8 cellular contexts compared by ENCODE assay signal in the genomic region with DNA sequence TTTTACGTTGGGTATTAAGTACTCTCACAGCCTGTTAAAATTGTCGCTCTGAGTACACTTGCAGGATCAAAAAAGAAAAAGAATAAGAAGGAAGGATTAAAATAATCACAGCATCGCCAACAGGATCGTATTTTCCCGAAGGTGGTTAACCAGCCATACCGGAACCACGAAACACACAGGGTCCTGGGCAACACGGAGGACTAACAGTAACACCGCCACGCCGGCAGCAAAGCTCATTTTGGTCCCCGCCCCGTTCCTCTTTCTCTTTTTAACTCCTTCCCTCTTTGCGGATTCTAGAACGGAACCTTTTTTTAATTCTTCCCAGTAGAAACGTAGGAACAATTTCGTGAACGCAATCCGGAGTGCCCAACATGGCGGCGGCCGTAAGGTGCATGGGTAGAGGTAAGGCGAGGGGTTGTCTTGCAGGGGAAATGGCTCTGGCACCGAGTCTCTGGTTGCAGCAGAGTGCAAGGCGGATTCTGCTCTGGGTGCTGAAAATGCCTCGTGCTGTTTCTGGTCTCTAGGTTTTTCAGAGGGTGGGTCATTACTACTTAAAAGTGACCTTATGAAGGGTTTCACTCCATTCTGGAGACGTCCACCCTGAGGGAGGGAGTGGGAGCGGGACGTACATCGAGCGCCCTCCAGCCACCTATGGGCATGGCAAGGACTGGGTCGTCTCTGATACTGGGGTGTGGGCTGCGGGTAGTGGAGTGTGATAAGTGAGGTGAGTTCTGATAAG. TPM values are rescaled to one million over a fixed set of nuclear protein-coding genes. Genes with fewer than 3 reads are reported as not detected.
A peak's percentile ranks its signal among the peaks of the same experiment; 100 is the strongest.
DNase-seq lines count a peak whose midpoint lies in the region; ATAC-seq and TF ChIP-seq lines count a peak whose summit lies in the region.

A gene (plus strand): TSS at position 353 of the 739 bp plus-strand sequence. CDS start 19 bp downstream, at position 372.

- H3K27me3 ChIP-seq in left ventricle myocardium inferior (ENCODE audit: low read depth) = no peaks in the 10 kb centered on the region
- no peaks in the 10 kb centered on the region for H3K27me3 ChIP-seq in prostate gland (replicated peaks; ENCODE audit: insufficient read depth)

- peak; percentile 84 for TF ChIP-seq POLR2A in GM15510 (IDR thresholded peaks at IDR 0.05; ENCODE audit: borderline replicate concordance, extremely low read depth, insufficient read length)
- peak; percentile 64 for TF ChIP-seq POLR2A in prostate gland (IDR thresholded peaks at IDR 0.05)

- H3K4me1 ChIP-seq in left ventricle myocardium inferior = peaks cover 23% of the 10 kb centered on the region
- no peaks in the 10 kb centered on the region for H3K4me1 ChIP-seq in prostate gland (replicated peaks)
- H3K4me1 ChIP-seq in urinary bladder (ENCODE audit: insufficient read depth) = no peaks in the 10 kb centered on the region

- peak within 1 kb of the TSS; percentile 84 for H3K4me3 ChIP-seq in left ventricle myocardium inferior
- peak within 1 kb of the TSS; percentile 48 to 53 for H3K4me3 ChIP-seq in prostate gland
- H3K4me3 ChIP-seq in urinary bladder (ENCODE audit: low read depth, low read length) = peak within 1 kb of the TSS; percentile 73

- under 1% methylated on average over 33 of the region's 33 CpGs for WGBS in prostate gland
- under 1% methylated on average over 33 of the region's 33 CpGs for WGBS in urinary bladder

- H3K27ac Mint-ChIP-seq in T-helper 17 cell = peak within 1 kb of the TSS; percentile 100

- peaks cover 49% of the 10 kb centered on the region for H3K4me1 Mint-ChIP-seq in T-helper 17 cell

- no peaks in the 10 kb centered on the region for H3K9me3 ChIP-seq in T-helper 17 cell (ENCODE audit: control insufficient read depth, low read length, poor library complexity, severe bottlenecking)
- H3K9me3 ChIP-seq in left ventricle myocardium inferior (replicated peaks) = no peaks in the 10 kb centered on the region
- H3K9me3 ChIP-seq in prostate gland = no peaks in the 10 kb centered on the region

- peaks cover 6% of the 10 kb centered on the region for H3K36me3 Mint-ChIP-seq in T-helper 17 cell (ENCODE audit: low read depth)

- intact Hi-C loops in left ventricle myocardium inferior (cut with micrococcal nuclease) (loop anchor here (5.0 kb wide), 1 partner anchor 45 kb away; a partner anchor contains a TSS), prostate gland (cut with DNase I) (loop anchor here (2.0 kb wide), 1 partner anchor 42 kb away; no protein-coding TSS in a partner anchor)

- H3K27ac ChIP-seq in left ventricle myocardium inferior (replicated peaks) = peak within 1 kb of the TSS; percentile 93
- H3K27ac ChIP-seq in prostate gland = peak within 1 kb of the TSS; percentile 93 to 98
- H3K27ac ChIP-seq in urinary bladder (ENCODE audit: low read depth) = peak within 1 kb of the TSS; percentile 93

- no peak for TF ChIP-seq CTCF in left ventricle myocardium inferior (IDR thresholded peaks at IDR 0.05; ENCODE audit: borderline replicate concordance)
- TF ChIP-seq CTCF in prostate gland (IDR thresholded peaks at IDR 0.05) = peak in 1 of 4 experiments; percentile 14

- H3K36me3 ChIP-seq in left ventricle myocardium inferior = peaks cover 3% of the 10 kb centered on the region
- no peaks in the 10 kb centered on the region for H3K36me3 ChIP-seq in prostate gland
- H3K36me3 ChIP-seq in urinary bladder (ENCODE audit: insufficient read depth) = no peaks in the 10 kb centered on the region

- DNase-seq in NCI-H1694 treated with DMSO at 0.1 percent for 48 hours (lab: John Stamatoyannopoulos, UW) = peak; percentile 91
- peak; percentile 67 to 81 (median 79) for DNase-seq in T-helper 17 cell
- DNase-seq in amygdala (lab: John Stamatoyannopoulos, UW) = peak; percentile 20 to 95 (median 80)
- DNase-seq in left ventricle myocardium inferior = peak; percentile 88
- DNase-seq in prostate gland (ENCODE audit: low spot score) = peak; percentile 92

- peaks cover 6% of the 10 kb centered on the region for H3K27me3 Mint-ChIP-seq in T-helper 17 cell

- ATAC-seq in HG02885 (IDR thresholded peaks at IDR 0.05; ENCODE audit: poor library complexity, unreplicated experiment) (peak; percentile 82), T-helper 17 cell (peak; percentile 83)

- H3K4me3 Mint-ChIP-seq in T-helper 17 cell = peak within 1 kb of the TSS; percentile 99

RNA-seq across cellular contexts. Expression of the gene that starts here (rescaled TPM):
- 10 to 100 TPM; 15.4 to 19.0 TPM for total RNA-seq in T-helper 17 cell
- 50.8 TPM for total RNA-seq in left ventricle myocardium inferior
- total RNA-seq in prostate gland = 10 to 100 TPM in 1 of 2 donors, 1 to 10 TPM in 1; 9.1 to 21.4 TPM
- total RNA-seq in urinary bladder = 42.8 TPM
- polyA plus RNA-seq in urinary bladder = 22.8 TPM

Comparison
In these comparisons a context has a peak if more than half of its experiments do, and no peak if none do; other contexts are left out.
1. Peak in every context shown above with its lines: DNase-seq, ATAC-seq, H3K4me3 ChIP-seq and H3K27ac ChIP-seq.